Comparison of ENCODE assay signal across 1 cellular context in the genomic region with DNA sequence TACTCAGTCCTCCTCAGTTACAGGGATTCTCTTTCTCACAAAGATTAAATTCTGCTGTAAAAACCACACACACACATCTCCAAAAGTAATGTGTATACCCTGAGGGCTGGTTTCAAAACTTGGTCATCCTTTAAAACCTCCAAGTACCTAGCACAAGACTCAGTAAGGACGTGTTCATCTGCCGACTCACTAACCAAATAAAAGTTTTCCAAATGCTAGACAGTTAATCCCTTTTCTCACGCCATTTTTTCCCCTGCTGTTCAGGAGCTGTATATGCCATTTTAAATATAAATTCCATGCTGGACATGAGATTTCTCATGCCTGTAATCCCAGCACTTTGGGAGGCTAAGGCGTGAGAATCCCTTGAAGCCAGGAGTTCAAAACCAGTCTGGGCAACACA.
TF ChIP-seq lines count a peak whose summit lies in the region.

No MANE protein-coding gene starts in this region.

TF ChIP-seq in IMR-90, 13 proteins besides CTCF, POLR2A, EP300 and RAD21:
- TF ChIP-seq SMC3 (IDR thresholded peaks at IDR 0.05; ENCODE audit: low read depth, low read length), result no peak
- TF ChIP-seq RCOR1 (IDR thresholded peaks at IDR 0.05; ENCODE audit: insufficient replicate concordance, low read length), result no peak
- TF ChIP-seq, protein P1, sequence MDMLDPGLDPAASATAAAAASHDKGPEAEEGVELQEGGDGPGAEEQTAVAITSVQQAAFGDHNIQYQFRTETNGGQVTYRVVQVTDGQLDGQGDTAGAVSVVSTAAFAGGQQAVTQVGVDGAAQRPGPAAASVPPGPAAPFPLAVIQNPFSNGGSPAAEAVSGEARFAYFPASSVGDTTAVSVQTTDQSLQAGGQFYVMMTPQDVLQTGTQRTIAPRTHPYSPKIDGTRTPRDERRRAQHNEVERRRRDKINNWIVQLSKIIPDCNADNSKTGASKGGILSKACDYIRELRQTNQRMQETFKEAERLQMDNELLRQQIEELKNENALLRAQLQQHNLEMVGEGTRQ (IDR thresholded peaks at IDR 0.05; ENCODE audit: low read depth, low read length), result no peak
- TF ChIP-seq, protein P2, sequence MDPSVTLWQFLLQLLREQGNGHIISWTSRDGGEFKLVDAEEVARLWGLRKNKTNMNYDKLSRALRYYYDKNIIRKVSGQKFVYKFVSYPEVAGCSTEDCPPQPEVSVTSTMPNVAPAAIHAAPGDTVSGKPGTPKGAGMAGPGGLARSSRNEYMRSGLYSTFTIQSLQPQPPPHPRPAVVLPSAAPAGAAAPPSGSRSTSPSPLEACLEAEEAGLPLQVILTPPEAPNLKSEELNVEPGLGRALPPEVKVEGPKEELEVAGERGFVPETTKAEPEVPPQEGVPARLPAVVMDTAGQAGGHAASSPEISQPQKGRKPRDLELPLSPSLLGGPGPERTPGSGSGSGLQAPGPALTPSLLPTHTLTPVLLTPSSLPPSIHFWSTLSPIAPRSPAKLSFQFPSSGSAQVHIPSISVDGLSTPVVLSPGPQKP (IDR thresholded peaks at IDR 0.05; ENCODE audit: borderline replicate concordance, low read depth, low read length), result no peak
- TF ChIP-seq MAFK (IDR thresholded peaks at IDR 0.05; ENCODE audit: low read depth, low read length), result no peak
- TF ChIP-seq NFE2L2 (IDR thresholded peaks at IDR 0.05; ENCODE audit: low read depth, low read length), result no peak
- TF ChIP-seq CHD1 (IDR thresholded peaks at IDR 0.05; ENCODE audit: low read depth, low read length), result no peak
- TF ChIP-seq MXI1 (IDR thresholded peaks at IDR 0.05; ENCODE audit: borderline replicate concordance, low read depth, low read length), result no peak
- no peak for TF ChIP-seq FOS (IDR thresholded peaks at IDR 0.05; ENCODE audit: low read depth, low read length)
- no peak for TF ChIP-seq BHLHE40 (IDR thresholded peaks at IDR 0.05; ENCODE audit: low read depth, low read length)
- no peak for TF ChIP-seq MAZ (IDR thresholded peaks at IDR 0.05; ENCODE audit: borderline replicate concordance, low read depth, low read length)
- TF ChIP-seq CEBPB (IDR thresholded peaks at IDR 0.05; ENCODE audit: low read depth, low read length), result no peak
- no peak for TF ChIP-seq RFX5 (IDR thresholded peaks at IDR 0.05; ENCODE audit: low read depth, low read length)
